ENCODE assay signal across 7 cellular contexts in the genomic region with DNA sequence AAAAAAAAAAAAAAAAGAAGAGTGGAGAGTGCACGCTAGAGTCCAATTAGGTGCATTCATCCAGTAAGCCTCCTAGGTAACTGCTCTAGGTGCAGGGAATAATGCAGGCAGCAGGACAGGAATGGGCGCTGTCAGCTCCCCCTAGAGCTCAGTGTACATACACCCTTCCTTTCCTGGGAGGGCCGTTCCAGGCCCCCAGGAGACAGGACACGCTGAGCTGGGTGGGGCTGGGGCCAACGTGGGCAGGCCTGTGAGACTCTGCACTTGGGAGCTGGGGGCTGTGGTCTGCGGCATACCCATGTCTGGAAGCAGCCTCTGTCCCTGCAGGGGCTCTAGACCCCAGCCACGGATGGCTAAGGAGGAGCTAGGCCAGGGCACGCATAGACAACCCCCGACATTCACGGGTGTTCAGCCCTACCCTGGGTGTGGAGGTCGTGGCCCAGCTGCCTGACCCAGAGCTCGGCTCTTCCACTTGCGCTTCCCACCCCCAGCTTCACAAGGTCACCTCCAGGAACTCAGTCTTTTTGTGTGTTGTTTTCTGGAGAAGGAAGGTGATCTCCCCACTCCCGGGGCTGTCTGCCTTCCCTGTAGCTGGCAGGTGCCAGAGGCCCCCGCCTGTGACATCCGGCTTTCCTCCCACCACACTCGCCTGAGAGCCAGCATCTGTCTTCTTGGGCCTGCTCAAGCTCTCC. TPM values are rescaled to one million over a fixed set of nuclear protein-coding genes. Genes with fewer than 3 reads are reported as not detected.
DNase-seq lines count a peak whose midpoint lies in the region; ATAC-seq and TF ChIP-seq lines count a peak whose summit lies in the region.

No MANE protein-coding gene starts in this region.

- DNase-seq in EH (ENCODE audit: low read depth) (peak; percentile 33), NCI-H345 treated with DMSO at 0.1 percent for 48 hours (lab: John Stamatoyannopoulos, UW; ENCODE audit: unreplicated experiment) (peak; percentile 37), brain microvascular endothelial cell (no peak), mesenchymal stem cell (peak; percentile 29), SKM-1 (lab: John Stamatoyannopoulos, UW; ENCODE audit: unreplicated experiment) (no peak)

- peak overlapping the region; percentile 90 for H3K9ac ChIP-seq in mesenchymal stem cell (ENCODE audit: low read length)

- H2BK15ac ChIP-seq in mesenchymal stem cell (ENCODE audit: low read depth, poor library complexity, severe bottlenecking), result peak overlapping the region; percentile 77

- H3K18ac ChIP-seq in mesenchymal stem cell (ENCODE audit: low read depth in 1 of 2, low read length in 2 of 2), result peak overlapping the region; percentile 22 to 56

- no peaks in the 10 kb centered on the region for H3K27me3 ChIP-seq in brain microvascular endothelial cell (replicated peaks)
- no peaks in the 10 kb centered on the region for H3K27me3 ChIP-seq in mesenchymal stem cell (ENCODE audit: control insufficient read depth in 1 of 2, insufficient read depth in 1 of 2, low read length in 2 of 2)

- peak overlapping the region; percentile 88 for H4K91ac ChIP-seq in mesenchymal stem cell (ENCODE audit: low read length)

- H3K4me1 ChIP-seq in mesenchymal stem cell (ENCODE audit: control insufficient read depth, insufficient read depth, low read depth, low read length), result peaks cover 59% of the 10 kb centered on the region

- H2AK5ac ChIP-seq in mesenchymal stem cell (ENCODE audit: low read length, severe bottlenecking), result peak overlapping the region; percentile 5

- H3K4ac ChIP-seq in mesenchymal stem cell (ENCODE audit: low read depth in 1 of 2, low read length in 2 of 2), result peak overlapping the region; percentile 0 to 66

- H3K36me3 ChIP-seq in brain microvascular endothelial cell (replicated peaks), result peaks cover 4% of the 10 kb centered on the region
- peaks cover 0 to 45% of the 10 kb centered on the region in 2 experiments for H3K36me3 ChIP-seq in mesenchymal stem cell (ENCODE audit: control insufficient read depth in 1 of 2, insufficient read depth in 2 of 2, low read depth in 1 of 2, low read length in 2 of 2)

- no peak overlapping the region for H2AFZ ChIP-seq in mesenchymal stem cell (ENCODE audit: low read depth, low read length)

- H3K27ac ChIP-seq in brain microvascular endothelial cell, result no peak overlapping the region
- peak overlapping the region; percentile 80 for H3K27ac ChIP-seq in mesenchymal stem cell (ENCODE audit: low read length, poor library complexity, severe bottlenecking)

- H3K79me1 ChIP-seq in mesenchymal stem cell (replicated peaks; ENCODE audit: low read length, poor library complexity, severe bottlenecking), result peaks cover 28% of the 10 kb centered on the region

- H3K4me3 ChIP-seq in brain microvascular endothelial cell (ENCODE audit: low read depth, low read length) (peak overlapping the region; percentile 65), mesenchymal stem cell (ENCODE audit: insufficient read depth in 1 of 2, low read depth in 1 of 2, low read length in 2 of 2) (peak overlapping the region; percentile 90)

- H2BK5ac ChIP-seq in mesenchymal stem cell (ENCODE audit: low read depth, low read length, poor library complexity, severe bottlenecking), result no peak overlapping the region

- WGBS in mesenchymal stem cell, result 18% methylated on average over 12 of the region's 17 CpGs

- H3K9me3 ChIP-seq in mesenchymal stem cell (ENCODE audit: control insufficient read depth, low read length), result no peaks in the 10 kb centered on the region

- H3K4me2 ChIP-seq in mesenchymal stem cell (ENCODE audit: low read length, poor library complexity, severe bottlenecking), result peak overlapping the region; percentile 97

- no peak overlapping the region for H3K23ac ChIP-seq in mesenchymal stem cell (ENCODE audit: low read length in 2 of 2)

- peak overlapping the region; percentile 35 for H4K8ac ChIP-seq in mesenchymal stem cell (ENCODE audit: low read length)

- in situ Hi-C loops in brain microvascular endothelial cell (cut with HindIII; ENCODE audit: low pct_ligation_motif_present, low sequenced_read_pairs), result loop anchor here (25.0 kb wide), 1 partner anchor 267 kb away; a partner anchor contains a TSS

- peak; percentile 56 for TF ChIP-seq CTCF in brain microvascular endothelial cell (IDR thresholded peaks at IDR 0.05; ENCODE audit: low read depth, low read length, missing control alignments)

- ATAC-seq in GM21717 (IDR thresholded peaks at IDR 0.05; ENCODE audit: unreplicated experiment), result peak; percentile 14
- ATAC-seq in GM18873 (IDR thresholded peaks at IDR 0.05; ENCODE audit: low FRiP score, unreplicated experiment), result no peak

- peak overlapping the region in 1 of 2 experiments; percentile 61 for H2BK12ac ChIP-seq in mesenchymal stem cell (ENCODE audit: low read length in 2 of 2)

- H3K14ac ChIP-seq in mesenchymal stem cell (ENCODE audit: low read length in 2 of 2), result peak overlapping the region in 1 of 2 experiments; percentile 14

- H2BK120ac ChIP-seq in mesenchymal stem cell (ENCODE audit: low read depth, low read length), result no peak overlapping the region

RNA-seq across cellular contexts. Expression of a gene that starts 1.0 kb away (rescaled TPM):
- polyA plus RNA-seq in mesenchymal stem cell (2013, experiment 1 of 2), result 28.0 TPM
- polyA plus RNA-seq in mesenchymal stem cell (2013, experiment 2 of 2), result 27.0 TPM

RNA-seq across cellular contexts. Expression of a gene that starts 5.0 kb away (rescaled TPM):
- 27.2 TPM for polyA plus RNA-seq in mesenchymal stem cell (2013, experiment 1 of 2)
- 28.1 TPM for polyA plus RNA-seq in mesenchymal stem cell (2013, experiment 2 of 2)

RNA-seq across cellular contexts. Expression of a gene that starts 6.3 kb away (rescaled TPM):
- polyA plus RNA-seq in mesenchymal stem cell (2013, experiment 1 of 2), result 2.5 TPM
- 2.1 TPM for polyA plus RNA-seq in mesenchymal stem cell (2013, experiment 2 of 2)

RNA-seq across cellular contexts. Expression of a gene that starts 6.9 kb away (rescaled TPM):
- 9.4 TPM for polyA plus RNA-seq in mesenchymal stem cell (2013, experiment 1 of 2)
- 9.7 TPM for polyA plus RNA-seq in mesenchymal stem cell (2013, experiment 2 of 2)

RNA-seq across cellular contexts. Expression of a gene that starts 14.4 kb away (rescaled TPM):
- 0.28 TPM for polyA plus RNA-seq in mesenchymal stem cell (2013, experiment 1 of 2)
- 0.34 TPM for polyA plus RNA-seq in mesenchymal stem cell (2013, experiment 2 of 2)

Comparison
In these comparisons a context has a peak if more than half of its experiments do, and no peak if none do; other contexts are left out.
1. DNase-seq: peak in EH (single experiment), NCI-H345 treated with DMSO at 0.1 percent for 48 hours (single experiment) and mesenchymal stem cell (single experiment); none in brain microvascular endothelial cell (single experiment) and SKM-1 (single experiment).